In genomic region chr1:33268457-33268856, GRCh38 we compare ENCODE assay signal across 25 cellular contexts. TPM values are rescaled to one million over a fixed set of nuclear protein-coding genes. Genes with fewer than 3 reads are reported as not detected.
DNase-seq lines count a peak whose midpoint lies in the region; ATAC-seq and TF ChIP-seq lines count a peak whose summit lies in the region.
"Had no signal": no experiment of that assay in that cellular context is flagged by ENCODE, and none has a peak within 500 bp of the region (broad histone marks: within the 10 kb centered on the region; RNA-seq: fewer than 3 reads in every experiment).

No MANE protein-coding gene starts in this region.

- H3K9me3 ChIP-seq in left ventricle myocardium inferior (replicated peaks) = no peaks in the 10 kb centered on the region
- no peaks in the 10 kb centered on the region for H3K9me3 ChIP-seq in right cardiac atrium (ENCODE audit: control insufficient read depth, low read length)
- no peaks in the 10 kb centered on the region for H3K9me3 ChIP-seq in esophagus muscularis mucosa
- no peaks in the 10 kb centered on the region for H3K9me3 ChIP-seq in vagina
- H3K9me3 ChIP-seq in effector memory CD4-positive, alpha-beta T cell (ENCODE audit: control insufficient read depth, low read length) = no peaks in the 10 kb centered on the region
- H3K9me3 ChIP-seq: SJCRH30 had no signal

- ATAC-seq in right cardiac atrium = no peak
- ATAC-seq in HG03196 (IDR thresholded peaks at IDR 0.05; ENCODE audit: unreplicated experiment) = no peak
- ATAC-seq: left colon had no signal

- H3K4me3 Mint-ChIP-seq in nephron progenitor cell = no peak overlapping the region
- H3K4me3 Mint-ChIP-seq: activated T-helper 1 cell treated with anti-CD3 and anti-CD28 coated beads, Interleukin-12 subunit alpha, Interleukin-12 subunit beta, Interleukin-2, Interleukin-4 antibody, amounts not matched to agents 30 ng/mL and 10 ng/mL and 1 ng/mL, durations not matched to agents 14 hours and 24 hours and 36 hours had no signal

- H3K27me3 ChIP-seq in left ventricle myocardium inferior (ENCODE audit: low read depth) = no peaks in the 10 kb centered on the region
- no peaks in the 10 kb centered on the region for H3K27me3 ChIP-seq in right cardiac atrium (ENCODE audit: control insufficient read depth, insufficient read depth)
- no peaks in the 10 kb centered on the region for H3K27me3 ChIP-seq in esophagus muscularis mucosa
- H3K27me3 ChIP-seq in vagina = no peaks in the 10 kb centered on the region
- H3K27me3 ChIP-seq in effector memory CD4-positive, alpha-beta T cell (replicated peaks; ENCODE audit: control insufficient read depth, insufficient read depth, low read length, poor library complexity, severe bottlenecking) = no peaks in the 10 kb centered on the region
- H3K27me3 ChIP-seq: cardiac muscle cell, dorsolateral prefrontal cortex, SJCRH30 had no signal

- no peak for TF ChIP-seq POLR2A in esophagus muscularis mucosa (IDR thresholded peaks at IDR 0.05; ENCODE audit: low read depth)
- no peak for TF ChIP-seq POLR2A in vagina (IDR thresholded peaks at IDR 0.05)

- H3K36me3 Mint-ChIP-seq in nephron progenitor cell (ENCODE audit: low read depth) = peaks cover 15% of the 10 kb centered on the region

- no peaks in the 10 kb centered on the region for H3K9me3 Mint-ChIP-seq in nephron progenitor cell
- H3K9me3 Mint-ChIP-seq: activated T-helper 1 cell treated with anti-CD3 and anti-CD28 coated beads, Interleukin-12 subunit alpha, Interleukin-12 subunit beta, Interleukin-2, Interleukin-4 antibody, amounts not matched to agents 30 ng/mL and 10 ng/mL and 1 ng/mL, durations not matched to agents 14 hours and 24 hours and 36 hours had no signal

- peaks cover 97% of the 10 kb centered on the region for H3K4me1 ChIP-seq in left ventricle myocardium inferior
- peaks cover 11% of the 10 kb centered on the region for H3K4me1 ChIP-seq in right cardiac atrium (ENCODE audit: control insufficient read depth, insufficient read depth, low read length)
- H3K4me1 ChIP-seq in esophagus muscularis mucosa = peaks cover 50 to 86% (median 70%) of the 10 kb centered on the region in 4 donors
- peaks cover 78% of the 10 kb centered on the region for H3K4me1 ChIP-seq in vagina
- peaks cover 7% of the 10 kb centered on the region for H3K4me1 ChIP-seq in effector memory CD4-positive, alpha-beta T cell (ENCODE audit: control insufficient read depth, insufficient read depth, low read length, poor library complexity, severe bottlenecking)
- H3K4me1 ChIP-seq: SJCRH30 had no signal

- H3K36me3 ChIP-seq in left ventricle myocardium inferior (peaks cover 4% of the 10 kb centered on the region), esophagus muscularis mucosa (peaks cover 0 to 28% (median 10%) of the 10 kb centered on the region in 4 donors), vagina (no peaks in the 10 kb centered on the region)
- H3K36me3 ChIP-seq in effector memory CD4-positive, alpha-beta T cell (ENCODE audit: control insufficient read depth, insufficient read depth, low read length) = no peaks in the 10 kb centered on the region

- H3K27ac ChIP-seq in left ventricle myocardium inferior (replicated peaks) (peak overlapping the region; percentile 68), right cardiac atrium (ENCODE audit: low read length) (no peak overlapping the region), esophagus muscularis mucosa (replicated peaks in 1 of 4) (peak overlapping the region; percentile 44 to 71 (median 59)), vagina (peak overlapping the region; percentile 60)
- no peak overlapping the region for H3K27ac ChIP-seq in effector memory CD4-positive, alpha-beta T cell (ENCODE audit: insufficient read depth, low read length, poor library complexity, severe bottlenecking)
- H3K27ac ChIP-seq: C4-2B, cardiac muscle cell, SJCRH30 had no signal

- no peaks in the 10 kb centered on the region for H3K27me3 Mint-ChIP-seq in nephron progenitor cell (ENCODE audit: low read depth, poor library complexity)

- H3K4me3 ChIP-seq in left ventricle myocardium inferior (no peak overlapping the region), right cardiac atrium (ENCODE audit: low read length) (no peak overlapping the region), esophagus muscularis mucosa (no peak overlapping the region), vagina (no peak overlapping the region)
- H3K4me3 ChIP-seq in effector memory CD4-positive, alpha-beta T cell (ENCODE audit: insufficient read depth, low read depth, low read length, poor library complexity, severe bottlenecking) = no peak overlapping the region
- H3K4me3 ChIP-seq: cardiac muscle cell, dorsolateral prefrontal cortex, SJCRH30 had no signal

- peak overlapping the region; percentile 52 for H3K27ac Mint-ChIP-seq in nephron progenitor cell
- H3K27ac Mint-ChIP-seq: activated T-helper 1 cell treated with anti-CD3 and anti-CD28 coated beads, Interleukin-12 subunit alpha, Interleukin-12 subunit beta, Interleukin-2, Interleukin-4 antibody, amounts not matched to agents 30 ng/mL and 10 ng/mL and 1 ng/mL, durations not matched to agents 14 hours and 24 hours and 36 hours had no signal

- TF ChIP-seq CTCF in left ventricle myocardium inferior (IDR thresholded peaks at IDR 0.05; ENCODE audit: borderline replicate concordance) (no peak), esophagus muscularis mucosa (IDR thresholded peaks at IDR 0.05) (no peak), nephron progenitor cell (IDR thresholded peaks at IDR 0.05) (no peak), vagina (IDR thresholded peaks at IDR 0.05) (no peak)

- H3K4me1 Mint-ChIP-seq in nephron progenitor cell = peaks cover 48% of the 10 kb centered on the region

- TF ChIP-seq EP300 in esophagus muscularis mucosa (IDR thresholded peaks at IDR 0.05) = no peak

- DNase-seq in left ventricle myocardium inferior = no peak
- no peak for DNase-seq in right cardiac atrium
- DNase-seq in esophagus muscularis mucosa (ENCODE audit: extremely low spot score) = no peak
- DNase-seq in nephron progenitor cell = no peak
- no peak for DNase-seq in vagina (ENCODE audit: extremely low spot score in 2 of 2)
- DNase-seq in effector memory CD4-positive, alpha-beta T cell = no peak
- no peak for DNase-seq in activated CD8-positive, alpha-beta memory T cell treated with anti-CD3 and anti-CD28 coated beads for 24 hours
- DNase-seq: dorsolateral prefrontal cortex, GDM1, KG1, left colon, MV-4-11, NCI-H1694, NCI-H2227 treated with DMSO at 0.1 percent for 48 hours, NCI-H82, nucleus accumbens, retina, SJCRH30, substantia nigra, T-helper 1 cell had no signal

- WGBS in right cardiac atrium = 73% methylated on average over 2 of the region's 2 CpGs
- 83% methylated on average over 2 of the region's 2 CpGs for WGBS in esophagus muscularis mucosa

- intact Hi-C loops in left ventricle myocardium inferior (cut with micrococcal nuclease) = no loop called here
- intact Hi-C loops in right cardiac atrium (cut with DNase I) = no loop called here
- intact Hi-C loops in esophagus muscularis mucosa (cut with DNase I) = no loop called here
- intact Hi-C loops in vagina (cut with DNase I) = no loop called here

RNA-seq across cellular contexts. Expression of gene ZNF362, which starts 12.2 kb away (rescaled TPM):
- 32.4 TPM for total RNA-seq in left ventricle myocardium inferior
- total RNA-seq in right cardiac atrium = 10 to 100 TPM; 31.0 to 42.5 (median 40.8) TPM
- polyA plus RNA-seq in right cardiac atrium = 22.2 TPM
- 10 to 100 TPM; 17.2 to 35.3 (median 25.1) TPM for total RNA-seq in esophagus muscularis mucosa
- 24.6 TPM for total RNA-seq in vagina

RNA-seq across cellular contexts. Expression of gene A3GALT2, which starts 52.4 kb away (rescaled TPM):
- total RNA-seq in left ventricle myocardium inferior = not detected
- not detected for total RNA-seq in right cardiac atrium
- not detected for polyA plus RNA-seq in right cardiac atrium
- not detected for total RNA-seq in esophagus muscularis mucosa
- not detected for total RNA-seq in vagina
- total RNA-seq: activated T-helper 1 cell treated with anti-CD3 and anti-CD28 coated beads, Interleukin-12 subunit alpha, Interleukin-12 subunit beta, Interleukin-2, Interleukin-4 antibody, amounts not matched to agents 30 ng/mL and 10 ng/mL and 1 ng/mL, durations not matched to agents 14 hours and 24 hours and 36 hours; cardiac muscle cell; H4; left colon; SJCRH30 had no signal

Comparison
In these comparisons a context has a peak if more than half of its experiments do, and no peak if none do; other contexts are left out.
1. H3K27ac ChIP-seq: peak in left ventricle myocardium inferior (single experiment), esophagus muscularis mucosa (4 of 4) and vagina (single experiment); none in right cardiac atrium (single experiment) and effector memory CD4-positive, alpha-beta T cell (single experiment).